ENCODE assay signal across 9 cellular contexts in genomic region chr11:65780770-65781151, GRCh38. TPM values are rescaled to one million over a fixed set of nuclear protein-coding genes. Genes with fewer than 3 reads are reported as not detected.
A peak's percentile ranks its signal among the peaks of the same experiment; 100 is the strongest.
DNase-seq lines count a peak whose midpoint lies in the region; ATAC-seq, FAIRE-seq and TF ChIP-seq lines count a peak whose summit lies in the region.
"Had no signal": no experiment of that assay in that cellular context is flagged by ENCODE, and none has a peak within 500 bp of the region (broad histone marks: within the 10 kb centered on the region; RNA-seq: fewer than 3 reads in every experiment).

AP5B1 (minus strand) TSS chr11:65780976; CDS start chr11:65780591, 385 bp downstream.

- H3K9me3 ChIP-seq in CD4-positive, CD25-positive, alpha-beta regulatory T cell (ENCODE audit: control insufficient read depth in 2 of 2, low read length in 2 of 2): no peaks in the 10 kb centered on the region
- H3K9me3 ChIP-seq in psoas muscle: no peaks in the 10 kb centered on the region

- ATAC-seq in CD4-positive, CD25-positive, alpha-beta regulatory T cell (ENCODE audit: low read depth in 2 of 2): peak; percentile 60 to 65
- peak; percentile 57 for ATAC-seq in HG03521 (IDR thresholded peaks at IDR 0.05; ENCODE audit: unreplicated experiment)
- ATAC-seq in left ventricle myocardium superior: peak; percentile 83
- ATAC-seq in psoas muscle: peak; percentile 65 to 83 (median 80)

- peak within 1 kb of the TSS; percentile 48 for H3K4me3 ChIP-seq in CD4-positive, CD25-positive, alpha-beta regulatory T cell (ENCODE audit: low read depth, low read length)
- H3K4me3 ChIP-seq in psoas muscle: peak within 1 kb of the TSS; percentile 96

- FAIRE-seq in urothelium cell line (lab: Jason Lieb, UNC): no peak
- FAIRE-seq: islet of Langerhans had no signal

- 0% methylated on average over 23 to 59 of the region's 59 CpGs for WGBS in psoas muscle, 3 donors

- H3K4me1 ChIP-seq in CD4-positive, CD25-positive, alpha-beta regulatory T cell (ENCODE audit: control insufficient read depth, insufficient read depth, low read length, poor library complexity, severe bottlenecking): peaks cover 33% of the 10 kb centered on the region
- peaks cover 18% of the 10 kb centered on the region for H3K4me1 ChIP-seq in psoas muscle

- H3K27ac Mint-ChIP-seq in CD4-positive, CD25-positive, alpha-beta regulatory T cell: peak within 1 kb of the TSS in 2 of 3 donors; percentile 48 to 75

- DNase-seq in CD4-positive, CD25-positive, alpha-beta regulatory T cell: peak; percentile 66 to 72 (median 71)
- peak; percentile 90 for DNase-seq in GM19238 (ENCODE audit: insufficient read length, low spot score)
- peak; percentile 66 for DNase-seq in T follicular helper cell (ENCODE audit: low read depth)
- DNase-seq in amniotic epithelial cell (ENCODE audit: low read depth): peak; percentile 44
- DNase-seq in left ventricle myocardium superior: peak; percentile 80
- DNase-seq in psoas muscle: peak; percentile 74 to 80
- DNase-seq in urothelium cell line (ENCODE audit: low spot score): peak; percentile 88

- no peak for TF ChIP-seq CTCF in psoas muscle (IDR thresholded peaks at IDR 0.05)

- peaks cover 7 to 42% (median 15%) of the 10 kb centered on the region in 4 donors for H3K4me1 Mint-ChIP-seq in CD4-positive, CD25-positive, alpha-beta regulatory T cell

- H3K9me3 Mint-ChIP-seq in CD4-positive, CD25-positive, alpha-beta regulatory T cell: no peaks in the 10 kb centered on the region

- H3K36me3 Mint-ChIP-seq in CD4-positive, CD25-positive, alpha-beta regulatory T cell: peaks cover 4% of the 10 kb centered on the region

- H3K27ac ChIP-seq in CD4-positive, CD25-positive, alpha-beta regulatory T cell (ENCODE audit: insufficient read depth, low read length, poor library complexity, severe bottlenecking): peak within 1 kb of the TSS; percentile 33
- H3K27ac ChIP-seq in psoas muscle: peak within 1 kb of the TSS; percentile 79

- H3K4me3 Mint-ChIP-seq in CD4-positive, CD25-positive, alpha-beta regulatory T cell: peak within 1 kb of the TSS; percentile 86 to 94 (median 90)

- H3K27me3 ChIP-seq in CD4-positive, CD25-positive, alpha-beta regulatory T cell (ENCODE audit: control insufficient read depth, insufficient read depth, low read length): peaks cover 3% of the 10 kb centered on the region
- H3K27me3 ChIP-seq in psoas muscle (ENCODE audit: insufficient read depth in 3 of 3, low read length in 2 of 3): peaks cover 3 to 13% (median 5%) of the 10 kb centered on the region in 3 donors

- H3K27me3 Mint-ChIP-seq in CD4-positive, CD25-positive, alpha-beta regulatory T cell: peaks cover 17% of the 10 kb centered on the region

- H3K36me3 ChIP-seq in CD4-positive, CD25-positive, alpha-beta regulatory T cell (ENCODE audit: control insufficient read depth, insufficient read depth, low read length): peaks cover 11% of the 10 kb centered on the region
- H3K36me3 ChIP-seq in psoas muscle (ENCODE audit: insufficient read depth in 1 of 2, low read depth in 1 of 2): peaks cover 0 to 33% of the 10 kb centered on the region in 2 donors

- intact Hi-C loops in left ventricle myocardium superior (cut with micrococcal nuclease): no loop called here
- intact Hi-C loops in psoas muscle (cut with DNase I): loop anchor here (2.0 to 5.0 kb wide), 3 partner anchors 36 to 68 kb away; partner anchors contain the start of gene KAT5 (in 1 of the 2)

RNA-seq across cellular contexts. Expression of gene AP5B1, which starts in this region (rescaled TPM):
- 16.8 TPM for total RNA-seq in CD4-positive, CD25-positive, alpha-beta regulatory T cell
- 10 to 100 TPM in 1 of 4 donors, 1 to 10 TPM in 3; 7.6 to 10.8 (median 9.5) TPM for polyA plus RNA-seq in CD4-positive, CD25-positive, alpha-beta regulatory T cell
- total RNA-seq in left ventricle myocardium superior (6.7 TPM), psoas muscle (10 to 100 TPM in 2 of 4 donors, 1 to 10 TPM in 2; 8.8 to 16.3 (median 12.7) TPM)
- polyA plus RNA-seq in psoas muscle: 10 to 100 TPM in 1 of 3 donors, 1 to 10 TPM in 2; 6.1 to 20.5 (median 6.4) TPM

Comparison
In these comparisons a context has a peak if more than half of its experiments do, and no peak if none do; other contexts are left out.
1. Peak in every context shown above with its lines: DNase-seq, ATAC-seq, H3K4me3 ChIP-seq and H3K27ac ChIP-seq.